In genomic region chr5:31193591-31194457, GRCh38 we compare ENCODE assay signal across 8 cellular contexts. TPM values are rescaled to one million over a fixed set of nuclear protein-coding genes. Genes with fewer than 3 reads are reported as not detected.
DNase-seq lines count a peak whose midpoint lies in the region; ATAC-seq and TF ChIP-seq lines count a peak whose summit lies in the region.

TSS of gene CDH6 (plus strand) at chr5:31193686. CDS start at chr5:31267474, 73,788 bp downstream.

- ATAC-seq in HG03045 (IDR thresholded peaks at IDR 0.05; ENCODE audit: unreplicated experiment) = no peak

- H3K4me3 Mint-ChIP-seq in endodermal cell (peak within 1 kb of the TSS; percentile 57), mesothelial cell of epicardium (peak within 1 kb of the TSS; percentile 67)
- H3K4me3 Mint-ChIP-seq in activated naive CD4-positive, alpha-beta T cell treated with anti-CD3 and anti-CD28 coated beads, Interleukin-2, amount 10 ng/mL, durations not matched to agents 7 days and 5 days = no peak within 1 kb of the TSS

- peaks cover 51% of the 10 kb centered on the region for H3K27me3 ChIP-seq in endodermal cell (ENCODE audit: control insufficient read depth, insufficient read depth, low read length, poor library complexity, severe bottlenecking)
- peaks cover 0 to 5% of the 10 kb centered on the region in 2 donors for H3K27me3 ChIP-seq in uterus

- no peak for TF ChIP-seq POLR2A in uterus (IDR thresholded peaks at IDR 0.05)

- no peak within 1 kb of the TSS for H3K9ac ChIP-seq in endodermal cell (ENCODE audit: extremely low read depth, low read length, poor library complexity, severe bottlenecking)

- H3K9me3 ChIP-seq in endodermal cell (ENCODE audit: control insufficient read depth, low read length) (no peaks in the 10 kb centered on the region), uterus (no peaks in the 10 kb centered on the region)

- H3K4me1 ChIP-seq in endodermal cell (ENCODE audit: control insufficient read depth, insufficient read depth, low read length) (no peaks in the 10 kb centered on the region), uterus (no peaks in the 10 kb centered on the region)

- H3K36me3 Mint-ChIP-seq in endodermal cell (ENCODE audit: low read depth) (no peaks in the 10 kb centered on the region), mesothelial cell of epicardium (no peaks in the 10 kb centered on the region)
- H3K36me3 Mint-ChIP-seq in activated naive CD4-positive, alpha-beta T cell treated with anti-CD3 and anti-CD28 coated beads, Interleukin-2, amount 10 ng/mL, durations not matched to agents 7 days and 5 days = peaks cover 1% of the 10 kb centered on the region

- peak within 1 kb of the TSS; percentile 84 for H3K4me3 ChIP-seq in endodermal cell (ENCODE audit: low read length)
- H3K4me3 ChIP-seq in uterus = peak within 1 kb of the TSS; percentile 23 to 33

- H3K27ac Mint-ChIP-seq in endodermal cell (no peak within 1 kb of the TSS), mesothelial cell of epicardium (no peak within 1 kb of the TSS)
- no peak within 1 kb of the TSS for H3K27ac Mint-ChIP-seq in activated naive CD4-positive, alpha-beta T cell treated with anti-CD3 and anti-CD28 coated beads, Interleukin-2, amount 10 ng/mL, durations not matched to agents 7 days and 5 days

- intact Hi-C loops in uterus (cut with DNase I; ENCODE audit: low total_unique reads) = no loop called here

- H3K4me1 Mint-ChIP-seq in endodermal cell = peaks cover 13% of the 10 kb centered on the region
- H3K4me1 Mint-ChIP-seq in mesothelial cell of epicardium = peaks cover 14% of the 10 kb centered on the region
- peaks cover 3% of the 10 kb centered on the region for H3K4me1 Mint-ChIP-seq in activated naive CD4-positive, alpha-beta T cell treated with anti-CD3 and anti-CD28 coated beads, Interleukin-2, amount 10 ng/mL, durations not matched to agents 7 days and 5 days

- 0% methylated on average over 17 to 67 of the region's 67 CpGs for WGBS in endodermal cell (ENCODE audit: insufficient coverage in 1 of 2, insufficient read length in 1 of 2), 2 experiments

- TF ChIP-seq CTCF in endodermal cell (conservative IDR thresholded peaks at IDR 0.05) (no peak), mesothelial cell of epicardium (IDR thresholded peaks at IDR 0.05; ENCODE audit: unreplicated experiment) (no peak), uterus (IDR thresholded peaks at IDR 0.05) (no peak)

- peaks cover 59% of the 10 kb centered on the region for H3K27me3 Mint-ChIP-seq in endodermal cell (ENCODE audit: insufficient read depth)
- H3K27me3 Mint-ChIP-seq in mesothelial cell of epicardium (ENCODE audit: low read depth) = peaks cover 87% of the 10 kb centered on the region
- peaks cover 40% of the 10 kb centered on the region for H3K27me3 Mint-ChIP-seq in activated naive CD4-positive, alpha-beta T cell treated with anti-CD3 and anti-CD28 coated beads, Interleukin-2, amount 10 ng/mL, durations not matched to agents 7 days and 5 days

- in situ Hi-C loops in KBM-7 (cut with MboI; ENCODE audit: low pct_unique_long_range_greater_than_20kb, low sequenced_read_pairs) = no loop called here

- H3K9me3 Mint-ChIP-seq in endodermal cell (no peaks in the 10 kb centered on the region), mesothelial cell of epicardium (no peaks in the 10 kb centered on the region)
- H3K9me3 Mint-ChIP-seq in activated naive CD4-positive, alpha-beta T cell treated with anti-CD3 and anti-CD28 coated beads, Interleukin-2, amount 10 ng/mL, durations not matched to agents 7 days and 5 days = no peaks in the 10 kb centered on the region

- DNase-seq in ELF-1 (ENCODE audit: low read depth, low spot score) = peak; percentile 91
- peak; percentile 4 for DNase-seq in NCI-H526 treated with DMSO at 0.1 percent for 48 hours (lab: John Stamatoyannopoulos, UW)
- peak; percentile 92 for DNase-seq in endodermal cell
- peak; percentile 25 to 57 for DNase-seq in mesothelial cell of epicardium (ENCODE audit: low spot score in 2 of 2, unreplicated experiment in 2 of 2)
- peak in 1 of 2 donors; percentile 16 for DNase-seq in uterus
- no peak for DNase-seq in KBM-7
- no peak for DNase-seq in activated naive CD4-positive, alpha-beta T cell treated with anti-CD3 and anti-CD28 coated beads, Interleukin-2, amount 10 ng/mL, durations not matched to agents 7 days and 5 days

- CTCF ChIA-PET in activated naive CD4-positive, alpha-beta T cell treated with anti-CD3 and anti-CD28 coated beads, Interleukin-2, amount 10 ng/mL, durations not matched to agents 7 days and 5 days (lab: Charles Lee) = no interaction called here

- H3K36me3 ChIP-seq in endodermal cell (ENCODE audit: control insufficient read depth, insufficient read depth, low read length) = no peaks in the 10 kb centered on the region
- H3K36me3 ChIP-seq in uterus = no peaks in the 10 kb centered on the region

- H3K27ac ChIP-seq in endodermal cell (ENCODE audit: low read depth, low read length) (peak within 1 kb of the TSS; percentile 9), uterus (peak within 1 kb of the TSS; percentile 47 to 52)

RNA-seq across cellular contexts. Expression of gene CDH6, which starts in this region (rescaled TPM):
- total RNA-seq in endodermal cell (1 to 10 TPM; 1.1 TPM), mesothelial cell of epicardium (0.18 to 0.54 TPM (median 0.47 TPM) in 3 replicates), uterus (10 to 100 TPM in 1 of 4 donors, 1 to 10 TPM in 3; 2.1 to 23.4 (median 7.0) TPM)
- 167 TPM for polyA plus RNA-seq in endodermal cell (2013, experiment 1 of 2)
- polyA plus RNA-seq in endodermal cell (2013, experiment 2 of 2) = 172 TPM

Comparison
In these comparisons a context has a peak if more than half of its experiments do, and no peak if none do; other contexts are left out.
1. Peak in DNase-seq in mesothelial cell of epicardium; RNA of the gene not detected or under 1 TPM.
2. DNase-seq: peak in ELF-1 (single experiment), NCI-H526 treated with DMSO at 0.1 percent for 48 hours (single experiment) and endodermal cell (single experiment); none in KBM-7 (single experiment) and activated naive CD4-positive, alpha-beta T cell treated with anti-CD3 and anti-CD28 coated beads, Interleukin-2, amount 10 ng/mL, durations not matched to agents 7 days and 5 days (single experiment).